Comparison of ENCODE assay signal across 36 cellular contexts in the genomic region with DNA sequence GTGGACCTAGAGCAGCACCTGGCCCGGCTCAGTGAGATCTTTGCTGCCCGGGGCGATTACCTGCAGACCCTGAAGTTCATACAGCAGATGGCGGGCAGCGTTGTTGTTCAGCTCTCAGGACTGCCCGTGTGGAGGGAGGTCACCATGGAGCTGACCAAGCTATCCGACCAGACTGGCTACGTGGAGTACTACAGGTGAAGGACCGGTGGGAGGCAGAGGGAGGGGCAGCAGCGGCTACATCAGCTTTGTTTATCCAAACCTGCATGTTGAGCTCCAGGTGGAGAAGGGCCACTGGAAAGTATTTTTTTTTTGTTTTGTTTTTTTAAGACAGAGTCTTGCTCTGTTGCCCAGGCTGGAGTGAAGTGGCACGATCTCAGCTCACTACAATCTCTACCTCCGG. TPM values are rescaled to one million over a fixed set of nuclear protein-coding genes. Genes with fewer than 3 reads are reported as not detected.
"Had no signal": no experiment of that assay in that cellular context is flagged by ENCODE, and none has a peak within 500 bp of the region (broad histone marks: within the 10 kb centered on the region; RNA-seq: fewer than 3 reads in every experiment).

No MANE protein-coding gene starts in this region.

- H3K4me3 Mint-ChIP-seq: activated CD8-positive, alpha-beta T cell treated with anti-CD3 and anti-CD28 coated beads for 36 hours; activated naive CD8-positive, alpha-beta T cell treated with anti-CD3 and anti-CD28 coated beads, Interleukin-2, amount 10 ng/mL, durations not matched to agents 7 days and 5 days; activated T-cell treated with anti-CD3 and anti-CD28 coated beads, Interleukin-2, amount 50 U/mL, for 72 hours; activated T-helper 17 cell treated with anti-CD3 and anti-CD28 coated beads, Interleukin-2, amount 50 U/mL, for 72 hours; IgD-negative memory B cell; T-helper 1 cell treated with Interleukin-12 subunit alpha and Interleukin-12 subunit beta and Interleukin-4 antibody, amounts not matched to agents 30 μg/mL and 1 μg/mL, for 36 hours; T-helper 2 cell treated with Interferon-gamma antibody and Interleukin-4, amounts not matched to agents 5 μg/mL and 100 μg/mL, for 36 hours; WTC11 had no signal

- H3K9me3 ChIP-seq: body of pancreas, breast epithelium, SJSA1, SK-N-SH had no signal

- H3K36me3 Mint-ChIP-seq: activated naive CD8-positive, alpha-beta T cell treated with anti-CD3 and anti-CD28 coated beads, Interleukin-2, amount 10 ng/mL, durations not matched to agents 7 days and 5 days; IgD-negative memory B cell; WTC11 had no signal

- H3K4me3 ChIP-seq: body of pancreas, breast epithelium, SJSA1 had no signal

- H3K36me3 ChIP-seq: breast epithelium, SJSA1 had no signal

- H3K27ac Mint-ChIP-seq: activated CD8-positive, alpha-beta T cell treated with anti-CD3 and anti-CD28 coated beads for 36 hours; activated naive CD8-positive, alpha-beta T cell treated with anti-CD3 and anti-CD28 coated beads, Interleukin-2, amount 10 ng/mL, durations not matched to agents 7 days and 5 days; activated T-cell treated with anti-CD3 and anti-CD28 coated beads, Interleukin-2, amount 50 U/mL, for 72 hours; activated T-helper 17 cell treated with anti-CD3 and anti-CD28 coated beads, Interleukin-2, amount 50 U/mL, for 72 hours; IgD-negative memory B cell; T-helper 1 cell treated with Interleukin-12 subunit alpha and Interleukin-12 subunit beta and Interleukin-4 antibody, amounts not matched to agents 30 μg/mL and 1 μg/mL, for 36 hours; T-helper 2 cell treated with Interferon-gamma antibody and Interleukin-4, amounts not matched to agents 5 μg/mL and 100 μg/mL, for 36 hours; WTC11 had no signal

- H3K9me3 Mint-ChIP-seq: activated CD8-positive, alpha-beta T cell treated with anti-CD3 and anti-CD28 coated beads for 36 hours; activated naive CD8-positive, alpha-beta T cell treated with anti-CD3 and anti-CD28 coated beads, Interleukin-2, amount 10 ng/mL, durations not matched to agents 7 days and 5 days; activated T-cell treated with anti-CD3 and anti-CD28 coated beads, Interleukin-2, amount 50 U/mL, for 72 hours; activated T-helper 17 cell treated with anti-CD3 and anti-CD28 coated beads, Interleukin-2, amount 50 U/mL, for 72 hours; IgD-negative memory B cell; T-helper 1 cell treated with Interleukin-12 subunit alpha and Interleukin-12 subunit beta and Interleukin-4 antibody, amounts not matched to agents 30 μg/mL and 1 μg/mL, for 36 hours; T-helper 2 cell treated with Interferon-gamma antibody and Interleukin-4, amounts not matched to agents 5 μg/mL and 100 μg/mL, for 36 hours; WTC11 had no signal

- H3K27me3 ChIP-seq: body of pancreas, breast epithelium had no signal

- ATAC-seq: activated CD4-positive, CD25-positive, alpha-beta regulatory T cell treated with anti-CD3 and anti-CD28 coated beads, Interleukin-2, amount 50 U/mL, for 24 hours; activated CD8-positive, alpha-beta T cell treated with anti-CD3 and anti-CD28 coated beads for 36 hours; activated T-cell treated with anti-CD3 and anti-CD28 coated beads, Interleukin-2, amount 50 U/mL, for 72 hours; activated T-helper 17 cell treated with anti-CD3 and anti-CD28 coated beads, Interleukin-2, amount 50 U/mL, for 72 hours; body of pancreas; Panc1; WTC11 had no signal

- H3K27me3 Mint-ChIP-seq: activated CD8-positive, alpha-beta T cell treated with anti-CD3 and anti-CD28 coated beads for 36 hours; activated naive CD8-positive, alpha-beta T cell treated with anti-CD3 and anti-CD28 coated beads, Interleukin-2, amount 10 ng/mL, durations not matched to agents 7 days and 5 days; activated T-helper 17 cell treated with anti-CD3 and anti-CD28 coated beads, Interleukin-2, amount 50 U/mL, for 72 hours; IgD-negative memory B cell had no signal

- DNase-seq: activated CD4-positive, alpha-beta T cell treated with anti-CD3 and anti-CD28 coated beads for 48 hours; activated CD4-positive, alpha-beta T cell treated with anti-CD3 and anti-CD28 coated beads, Interleukin-2, amount 50 U/mL, for 4 hours; activated CD8-positive, alpha-beta T cell treated with anti-CD3 and anti-CD28 coated beads for 36 hours; activated effector memory CD4-positive, alpha-beta T cell treated with anti-CD3 and anti-CD28 coated beads, Interleukin-2, amount 50 U/mL, for 16 hours; activated naive CD4-positive, alpha-beta T cell; activated naive CD4-positive, alpha-beta T cell treated with anti-CD3 and anti-CD28 coated beads, Interleukin-2, amount 50 U/mL, for 16 hours; activated naive CD8-positive, alpha-beta T cell treated with anti-CD3 and anti-CD28 coated beads, Interleukin-2, amount 10 ng/mL, durations not matched to agents 7 days and 5 days; activated T-cell treated with anti-CD3 and anti-CD28 coated beads, Interleukin-2, amount 50 U/mL, for 1 hour; activated T-cell treated with anti-CD3 and anti-CD28 coated beads, Interleukin-2, amount 50 U/mL, for 72 hours; amygdala; body of pancreas; Karpas-422; KBM-7; NCI-H1105; NCI-H1417 treated with DMSO at 0.1 percent for 48 hours; NCI-H1694 treated with DMSO at 0.1 percent for 48 hours; NCI-H2029; NCI-H345; NCI-H524 treated with DMSO at 0.1 percent for 48 hours; SHP77 treated with DMSO at 0.1 percent for 48 hours; SK-N-SH had no signal

- H3K27ac ChIP-seq: body of pancreas, breast epithelium, SJSA1 had no signal

- H3K4me1 ChIP-seq: breast epithelium, SJSA1 had no signal

RNA-seq across cellular contexts. Expression of gene DNAI2, which starts 36.7 kb away (rescaled TPM):
- total RNA-seq: astrocyte, body of pancreas, breast epithelium, cardiac septum, MCF 10A, NCI-H460, RPMI7951, SJSA1 had no signal
- polyA plus RNA-seq: adipose tissue, IgD-negative memory B cell, SK-N-SH had no signal
